10 cellular contexts compared by ENCODE assay signal in genomic region chr12:131593411-131593810, GRCh38.
"Had no signal": no experiment of that assay in that cellular context is flagged by ENCODE, and none has a peak within 500 bp of the region (broad histone marks: within the 10 kb centered on the region; RNA-seq: fewer than 3 reads in every experiment).

No MANE protein-coding gene starts in this region.

- H3K4me1 ChIP-seq: breast epithelium, foreskin keratinocyte, pancreas, upper lobe of left lung had no signal

- H3K9me3 ChIP-seq: breast epithelium, pancreas, upper lobe of left lung had no signal

- H3K27me3 ChIP-seq: foreskin keratinocyte, neural progenitor cell, pancreas, upper lobe of left lung had no signal

- H2AFZ ChIP-seq: neural progenitor cell had no signal

- H3K36me3 ChIP-seq: breast epithelium, neural progenitor cell, pancreas, upper lobe of left lung had no signal

- H3K4me3 ChIP-seq: breast epithelium, neural progenitor cell, pancreas, SK-N-MC, upper lobe of left lung had no signal

- H3K27me3 Mint-ChIP-seq: activated naive CD8-positive, alpha-beta T cell treated with anti-CD3 and anti-CD28 coated beads for 36 hours had no signal

- H3K9me3 Mint-ChIP-seq: activated naive CD8-positive, alpha-beta T cell treated with anti-CD3 and anti-CD28 coated beads for 36 hours; memory B cell; neural progenitor cell had no signal

- ATAC-seq: foreskin keratinocyte, pancreas had no signal

- H3K4me3 Mint-ChIP-seq: activated naive CD8-positive, alpha-beta T cell treated with anti-CD3 and anti-CD28 coated beads for 36 hours; memory B cell; neural progenitor cell had no signal

- H3K4me2 ChIP-seq: neural progenitor cell had no signal

- H3K36me3 Mint-ChIP-seq: activated naive CD8-positive, alpha-beta T cell treated with anti-CD3 and anti-CD28 coated beads for 36 hours; memory B cell; neural progenitor cell had no signal

- DNase-seq: activated effector memory CD4-positive, alpha-beta T cell treated with Interleukin-2 at 50 U/mL for 16 hours; activated naive CD8-positive, alpha-beta T cell treated with anti-CD3 and anti-CD28 coated beads for 36 hours; aorta; foreskin keratinocyte; pancreas; upper lobe of left lung had no signal

- H3K27ac ChIP-seq: breast epithelium, foreskin keratinocyte, neural progenitor cell, pancreas, SK-N-MC, upper lobe of left lung had no signal

- H3K27ac Mint-ChIP-seq: activated naive CD8-positive, alpha-beta T cell treated with anti-CD3 and anti-CD28 coated beads for 36 hours; memory B cell had no signal
